Comparison of ENCODE assay signal across 8 cellular contexts in the genomic region with DNA sequence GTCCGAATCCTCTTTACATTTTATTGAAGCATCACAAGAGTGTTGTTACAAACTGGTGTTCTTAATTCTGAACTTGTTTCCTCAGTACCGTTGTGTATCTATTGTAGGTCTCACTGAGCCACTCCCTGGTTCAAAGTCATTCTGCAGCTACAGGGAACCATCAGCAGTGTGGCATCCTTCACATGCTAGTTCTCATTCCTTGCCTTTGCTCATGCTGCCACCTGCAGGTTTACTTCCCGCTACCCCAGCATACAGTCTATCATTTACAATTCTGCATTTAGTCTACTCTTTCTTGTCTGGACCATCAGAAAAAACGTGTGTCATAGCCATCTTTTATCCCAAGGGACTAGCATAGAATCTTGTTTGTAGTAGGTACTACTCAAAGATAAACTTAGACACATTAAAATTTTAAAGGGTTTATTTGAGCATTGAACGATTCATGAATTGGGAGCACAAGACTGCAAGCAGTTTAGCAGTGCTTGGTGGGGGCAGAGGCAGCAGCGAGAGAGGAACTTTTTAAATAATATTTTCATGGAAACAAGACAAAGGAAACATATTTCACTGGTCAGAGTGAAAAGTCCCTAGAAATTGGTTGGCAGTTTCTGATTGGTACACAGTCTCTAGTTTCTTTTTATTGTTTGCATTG.
DNase-seq lines count a peak whose midpoint lies in the region; ATAC-seq, FAIRE-seq and TF ChIP-seq lines count a peak whose summit lies in the region.

No MANE protein-coding gene starts in this region.

- no peaks in the 10 kb centered on the region for H3K27me3 ChIP-seq in HepG2 (ENCODE audit: control insufficient read depth in 1 of 2, insufficient read depth in 2 of 2, low read length in 2 of 2)

- POLR2A ChIA-PET in HepG2 (lab: Yijun Ruan, JAX): no interaction called here

- no peaks in the 10 kb centered on the region for H3K36me3 ChIP-seq in HepG2 (replicated peaks in 1 of 2; ENCODE audit: control insufficient read depth in 1 of 2, insufficient read depth in 2 of 2, low read length in 2 of 2)

- H3K79me2 ChIP-seq in HepG2 (ENCODE audit: insufficient read depth, low read length): no peaks in the 10 kb centered on the region

- no peaks in the 10 kb centered on the region for H4K20me1 ChIP-seq in HepG2 (ENCODE audit: insufficient read depth, low read length)

- WGBS in HepG2 (ENCODE audit: low lambda C conversion rate): 1% methylated on average over 6 of the region's 6 CpGs

- peak; percentile 58 for TF ChIP-seq RAD21 in HepG2 (CRISPR knock-in tag; IDR thresholded peaks at IDR 0.05)

- no peak overlapping the region for H3K9ac ChIP-seq in HepG2 (ENCODE audit: insufficient read depth, low read depth, low read length)

- H3K4me3 ChIP-seq in HepG2 (replicated peaks in 1 of 3; ENCODE audit: insufficient read depth in 1 of 3, low read depth in 2 of 3, low read length in 3 of 3): no peak overlapping the region

- no peak overlapping the region for H3K4me2 ChIP-seq in HepG2 (ENCODE audit: low read depth, low read length)

- no peak overlapping the region for H3K27ac Mint-ChIP-seq in activated T-helper 1 cell treated with anti-CD3 and anti-CD28 coated beads, Interleukin-12 subunit alpha, Interleukin-12 subunit beta, Interleukin-2, Interleukin-4 antibody, amounts not matched to agents 30 ng/mL and 10 ng/mL and 1 ng/mL, durations not matched to agents 14 hours and 24 hours and 36 hours

- BruUV-seq in HepG2 (replicated peaks; lab: Mats Ljungman, UMichigan): no TSS peak

- intact Hi-C loops in HepG2 (cut with micrococcal nuclease; ENCODE audit: unreplicated experiment): loop anchor here (1.0 to 2.0 kb wide), 4 partner anchors 57 to 813 kb away; no protein-coding TSS in a partner anchor
- intact Hi-C loops in activated T-helper 1 cell treated with anti-CD3 and anti-CD28 coated beads, Interleukin-12 subunit alpha, Interleukin-12 subunit beta, Interleukin-2, Interleukin-4 antibody, amounts not matched to agents 30 ng/mL and 10 ng/mL and 1 ng/mL, durations not matched to agents 14 hours and 24 hours and 36 hours (cut with micrococcal nuclease): loop anchor here (2.0 kb wide), 1 partner anchor 812 kb away; no protein-coding TSS in a partner anchor

- H3K36me3 Mint-ChIP-seq in activated T-helper 1 cell treated with anti-CD3 and anti-CD28 coated beads, Interleukin-12 subunit alpha, Interleukin-12 subunit beta, Interleukin-2, Interleukin-4 antibody, amounts not matched to agents 30 ng/mL and 10 ng/mL and 1 ng/mL, durations not matched to agents 14 hours and 24 hours and 36 hours (ENCODE audit: low read depth): no peaks in the 10 kb centered on the region

- peaks cover 1% of the 10 kb centered on the region for H3K27me3 Mint-ChIP-seq in activated T-helper 1 cell treated with anti-CD3 and anti-CD28 coated beads, Interleukin-12 subunit alpha, Interleukin-12 subunit beta, Interleukin-2, Interleukin-4 antibody, amounts not matched to agents 30 ng/mL and 10 ng/mL and 1 ng/mL, durations not matched to agents 14 hours and 24 hours and 36 hours (ENCODE audit: insufficient read depth)

- in situ Hi-C loops in HepG2 (cut with HindIII; ENCODE audit: extremely low pct_ligation_motif_present, low pct_unique_long_range_greater_than_20kb): loop anchor here (10.0 to 25.0 kb wide), 2 partner anchors 399 to 816 kb away; partner anchors contain the start of gene CADM2

- peak; percentile 79 for FAIRE-seq in HepG2 (lab: Jason Lieb, UNC)

- ATAC-seq in HG03097 (IDR thresholded peaks at IDR 0.05; ENCODE audit: low FRiP score, unreplicated experiment): peak; percentile 68
- peak; percentile 100 for ATAC-seq in HepG2
- ATAC-seq in HG02763 (IDR thresholded peaks at IDR 0.05; ENCODE audit: unreplicated experiment): no peak

- no peak overlapping the region for H3K27ac ChIP-seq in HepG2 (ENCODE audit: extremely low read length, insufficient read depth, low read length)

- H2AFZ ChIP-seq in HepG2 (ENCODE audit: low read length): no peak overlapping the region

- no peak for TF ChIP-seq POLR2A in HepG2 (IDR thresholded peaks at IDR 0.05; ENCODE audit: insufficient read depth in 1 of 2, low read depth in 2 of 2, low read length in 2 of 2)

- H3K9me3 ChIP-seq in HepG2 (ENCODE audit: low read length): no peaks in the 10 kb centered on the region

- no peaks in the 10 kb centered on the region for H3K4me1 Mint-ChIP-seq in activated T-helper 1 cell treated with anti-CD3 and anti-CD28 coated beads, Interleukin-12 subunit alpha, Interleukin-12 subunit beta, Interleukin-2, Interleukin-4 antibody, amounts not matched to agents 30 ng/mL and 10 ng/mL and 1 ng/mL, durations not matched to agents 14 hours and 24 hours and 36 hours (ENCODE audit: low read depth)

- H3K9me3 Mint-ChIP-seq in activated T-helper 1 cell treated with anti-CD3 and anti-CD28 coated beads, Interleukin-12 subunit alpha, Interleukin-12 subunit beta, Interleukin-2, Interleukin-4 antibody, amounts not matched to agents 30 ng/mL and 10 ng/mL and 1 ng/mL, durations not matched to agents 14 hours and 24 hours and 36 hours: peaks cover 4% of the 10 kb centered on the region

- no peak overlapping the region for H3K4me3 Mint-ChIP-seq in activated T-helper 1 cell treated with anti-CD3 and anti-CD28 coated beads, Interleukin-12 subunit alpha, Interleukin-12 subunit beta, Interleukin-2, Interleukin-4 antibody, amounts not matched to agents 30 ng/mL and 10 ng/mL and 1 ng/mL, durations not matched to agents 14 hours and 24 hours and 36 hours

- peak; percentile 11 for DNase-seq in activated CD4-positive, alpha-beta T cell treated with anti-CD3 and anti-CD28 coated beads for 48 hours
- no peak for DNase-seq in activated CD4-positive, alpha-beta T cell treated with anti-CD3 and anti-CD28 coated beads, Interleukin-2, amount 50 U/mL, for 4 hours
- DNase-seq in NCI-H460 (ENCODE audit: extremely low read depth, low read depth): peak; percentile 45
- DNase-seq in brain pericyte (ENCODE audit: low read depth, low spot score): peak; percentile 6
- DNase-seq in HepG2 (ENCODE audit: low spot score): peak; percentile 58
- DNase-seq in activated T-helper 1 cell treated with anti-CD3 and anti-CD28 coated beads, Interleukin-12 subunit alpha, Interleukin-12 subunit beta, Interleukin-2, Interleukin-4 antibody, amounts not matched to agents 30 ng/mL and 10 ng/mL and 1 ng/mL, durations not matched to agents 14 hours and 24 hours and 36 hours (ENCODE audit: low spot score): no peak

- TF ChIP-seq EP300 in HepG2 (IDR thresholded peaks at IDR 0.05; ENCODE audit: low read depth in 2 of 2, low read length in 2 of 2) (no peak), HepG2 (CRISPR knock-in tag; IDR thresholded peaks at IDR 0.05; ENCODE audit: borderline replicate concordance) (no peak)

- no peaks in the 10 kb centered on the region for H3K4me1 ChIP-seq in HepG2 (ENCODE audit: insufficient read depth, low read length)

- TF ChIP-seq CTCF in HepG2 (CRISPR knock-in tag; IDR thresholded peaks at IDR 0.05): peak; percentile 79

- CTCF ChIA-PET in HepG2 (lab: Yijun Ruan, JAX; ENCODE audit: low intra/inter-chr PET ratio, low total read pairs): interaction anchor here (1.4 to 2.0 kb wide), 2 partner anchors 56 to 813 kb away, joined by 9 to 14 read pairs; no protein-coding TSS in a partner anchor

TF ChIP-seq in HepG2, 621 proteins besides CTCF, POLR2A, EP300 and RAD21:
- TF ChIP-seq TEAD3 (CRISPR knock-in tag; optimal IDR thresholded peaks at IDR 0.05; ENCODE audit: borderline replicate concordance): peak; percentile 10
- TF ChIP-seq STAG1 (CRISPR knock-in tag; IDR thresholded peaks at IDR 0.05): peak; percentile 90
- no peak for TF ChIP-seq ZNF251 (CRISPR knock-in tag; IDR thresholded peaks at IDR 0.05)
- TF ChIP-seq SMC3 (IDR thresholded peaks at IDR 0.05; ENCODE audit: low read length): peak; percentile 74

Comparison
In these comparisons a context has a peak if more than half of its experiments do, and no peak if none do; other contexts are left out.
1. DNase-seq: peak in activated CD4-positive, alpha-beta T cell treated with anti-CD3 and anti-CD28 coated beads for 48 hours (single experiment), NCI-H460 (single experiment), brain pericyte (single experiment) and HepG2 (single experiment); none in activated CD4-positive, alpha-beta T cell treated with anti-CD3 and anti-CD28 coated beads, Interleukin-2, amount 50 U/mL, for 4 hours (0 of 2) and activated T-helper 1 cell treated with anti-CD3 and anti-CD28 coated beads, Interleukin-12 subunit alpha, Interleukin-12 subunit beta, Interleukin-2, Interleukin-4 antibody, amounts not matched to agents 30 ng/mL and 10 ng/mL and 1 ng/mL, durations not matched to agents 14 hours and 24 hours and 36 hours (single experiment).